In genomic region chr3:188223936-188224335, GRCh38 we compare ENCODE assay signal across 17 cellular contexts.
DNase-seq lines count a peak whose midpoint lies in the region; ATAC-seq and TF ChIP-seq lines count a peak whose summit lies in the region.
"Had no signal": no experiment of that assay in that cellular context is flagged by ENCODE, and none has a peak within 500 bp of the region (broad histone marks: within the 10 kb centered on the region; RNA-seq: fewer than 3 reads in every experiment).

No MANE protein-coding gene starts in this region.

- TF ChIP-seq POLR2A in sigmoid colon (IDR thresholded peaks at IDR 0.05) = no peak
- TF ChIP-seq POLR2A in transverse colon (IDR thresholded peaks at IDR 0.05) = no peak

- peak; percentile 36 for ATAC-seq in left lung
- ATAC-seq in GM18519 (IDR thresholded peaks at IDR 0.05; ENCODE audit: low FRiP score, unreplicated experiment) = no peak
- no peak for ATAC-seq in HG03457 (IDR thresholded peaks at IDR 0.05; ENCODE audit: unreplicated experiment)
- ATAC-seq: CD8-positive, alpha-beta T cell had no signal

- H3K9me3 ChIP-seq in left lung (no peaks in the 10 kb centered on the region), sigmoid colon (no peaks in the 10 kb centered on the region), transverse colon (no peaks in the 10 kb centered on the region)
- H3K9me3 ChIP-seq: BLaER1 had no signal

- 78 to 93% methylated on average over 3 of the region's 3 CpGs for WGBS in sigmoid colon, 2 donors
- 97% methylated on average over 3 of the region's 3 CpGs; no CpG with 5 or more reads in 1 of the 2 donors for WGBS in transverse colon (ENCODE audit: low coverage in 1 of 2), 2 donors

- in situ Hi-C loops in transverse colon (cut with MboI; ENCODE audit: low pct_ligation_motif_present in 1 of 4, low pct_unique_long_range_greater_than_20kb in 1 of 4, low sequenced_read_pairs in 3 of 4) = no loop called here

- H3K27me3 ChIP-seq in left lung (no peaks in the 10 kb centered on the region), sigmoid colon (no peaks in the 10 kb centered on the region), transverse colon (no peaks in the 10 kb centered on the region)
- H3K27me3 ChIP-seq: BLaER1 had no signal

- TF ChIP-seq CTCF in left lung (IDR thresholded peaks at IDR 0.05) (no peak), sigmoid colon (IDR thresholded peaks at IDR 0.05) (no peak), transverse colon (IDR thresholded peaks at IDR 0.05) (no peak)

- H3K27ac ChIP-seq in left lung = no peak overlapping the region
- peak overlapping the region; percentile 84 to 97 (median 93) for H3K27ac ChIP-seq in sigmoid colon
- peak overlapping the region; percentile 85 to 92 (median 86) for H3K27ac ChIP-seq in transverse colon
- H3K27ac ChIP-seq: BLaER1, KMS-11, PC-9 had no signal

- H3K4me3 ChIP-seq in left lung = no peak overlapping the region
- H3K4me3 ChIP-seq in sigmoid colon = no peak overlapping the region
- H3K4me3 ChIP-seq in transverse colon = no peak overlapping the region
- H3K4me3 ChIP-seq: BLaER1, PC-9 had no signal

- intact Hi-C loops in left lung (cut with DNase I) = no loop called here
- intact Hi-C loops in sigmoid colon (cut with DNase I) = loop anchor here (5.0 kb wide), 1 partner anchor 723 kb away; no protein-coding TSS in a partner anchor
- intact Hi-C loops in transverse colon (cut with DNase I; ENCODE audit: low total_unique reads) = loop anchor here (5.0 kb wide), 1 partner anchor 67 kb away; no protein-coding TSS in a partner anchor

- peaks cover 0 to 13% of the 10 kb centered on the region in 2 donors for H3K36me3 ChIP-seq in left lung
- H3K36me3 ChIP-seq in sigmoid colon = peaks cover 0 to 5% (median 0%) of the 10 kb centered on the region in 4 donors
- H3K36me3 ChIP-seq in transverse colon = peaks cover 0 to 8% (median 0%) of the 10 kb centered on the region in 4 donors

- H3K4me1 ChIP-seq in left lung (peaks cover 0 to 9% of the 10 kb centered on the region in 2 donors), sigmoid colon (peaks cover 2 to 97% (median 92%) of the 10 kb centered on the region in 4 donors), transverse colon (peaks cover 38 to 87% (median 76%) of the 10 kb centered on the region in 4 donors)

- TF ChIP-seq EP300 in sigmoid colon (IDR thresholded peaks at IDR 0.05) (no peak), transverse colon (IDR thresholded peaks at IDR 0.05; ENCODE audit: low read depth) (no peak)

- peak; percentile 49 for DNase-seq in DMS53 (lab: John Stamatoyannopoulos, UW)
- no peak for DNase-seq in DMS53 treated with DMSO at 0.1 percent for 48 hours (lab: John Stamatoyannopoulos, UW; ENCODE audit: unreplicated experiment)
- DNase-seq in left lung = no peak
- DNase-seq in sigmoid colon = no peak
- DNase-seq in transverse colon = no peak
- DNase-seq in NCI-H446 treated with DMSO at 0.1 percent for 48 hours (lab: John Stamatoyannopoulos, UW) = no peak
- DNase-seq: 8988T; CD8-positive, alpha-beta T cell; GF-D8; HFFc6; NCI-H146; NCI-H510A treated with DMSO at 0.1 percent for 48 hours; PC-9 had no signal

Comparison
In these comparisons a context has a peak if more than half of its experiments do, and no peak if none do; other contexts are left out.
1. H3K27ac ChIP-seq: peak in sigmoid colon (4 of 4) and transverse colon (4 of 4); none in left lung (0 of 2).
2. intact Hi-C loops: an anchor here in sigmoid colon (5.0 kb wide) and transverse colon (5.0 kb wide); none called in left lung.